Comparison of ENCODE assay signal across 24 cellular contexts in the genomic region with DNA sequence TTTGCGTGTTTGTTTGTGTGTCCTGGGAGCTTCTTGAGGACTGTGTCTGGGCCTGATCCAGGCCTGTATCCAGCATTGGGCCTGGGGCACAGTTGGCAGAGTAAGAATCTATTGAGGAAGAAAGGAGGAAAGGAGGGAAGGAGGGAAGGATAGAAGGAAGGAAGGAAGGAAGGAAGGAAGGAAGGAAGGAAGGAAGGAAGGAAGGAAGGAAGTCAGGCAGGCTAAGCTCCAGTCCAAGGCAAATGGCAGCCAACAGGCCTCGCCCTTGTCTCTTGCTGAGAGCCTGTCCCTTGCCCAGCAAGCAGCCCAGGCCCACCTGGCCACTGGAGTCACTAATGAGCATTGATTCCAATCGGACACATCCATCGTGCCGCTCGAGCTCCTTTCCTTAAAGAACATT.
"Had no signal": no experiment of that assay in that cellular context is flagged by ENCODE, and none has a peak within 500 bp of the region (broad histone marks: within the 10 kb centered on the region; RNA-seq: fewer than 3 reads in every experiment).

No MANE protein-coding gene starts in this region.

- H3K4me3 Mint-ChIP-seq: activated CD4-positive, alpha-beta T cell treated with anti-CD3 and anti-CD28 coated beads for 36 hours; activated CD8-positive, alpha-beta T cell treated with anti-CD3 and anti-CD28 coated beads, Interleukin-2, amount 10 ng/mL, durations not matched to agents 7 days and 5 days; activated naive CD8-positive, alpha-beta T cell; brain; IgD-negative memory B cell had no signal

- H3K9me3 ChIP-seq: SK-N-SH had no signal

- H3K4me1 Mint-ChIP-seq: activated CD4-positive, alpha-beta T cell treated with anti-CD3 and anti-CD28 coated beads for 36 hours; brain had no signal

- H3K27ac Mint-ChIP-seq: activated CD4-positive, alpha-beta T cell treated with anti-CD3 and anti-CD28 coated beads for 36 hours; activated CD8-positive, alpha-beta T cell treated with anti-CD3 and anti-CD28 coated beads, Interleukin-2, amount 10 ng/mL, durations not matched to agents 7 days and 5 days; activated naive CD8-positive, alpha-beta T cell; IgD-negative memory B cell had no signal

- DNase-seq: activated CD4-positive, alpha-beta T cell treated with anti-CD3 and anti-CD28 coated beads for 36 hours; activated CD4-positive, alpha-beta T cell treated with anti-CD3 and anti-CD28 coated beads, Interleukin-2, amount 50 U/mL, for 4 hours; activated CD8-positive, alpha-beta memory T cell treated with anti-CD3 and anti-CD28 coated beads, Interleukin-2, amount 50 U/mL, for 48 hours; activated CD8-positive, alpha-beta T cell treated with anti-CD3 and anti-CD28 coated beads, Interleukin-2, amount 10 ng/mL, durations not matched to agents 7 days and 5 days; activated effector memory CD4-positive, alpha-beta T cell treated with Interleukin-2 at 50 U/mL for 16 hours; activated naive CD4-positive, alpha-beta T cell treated with Interleukin-2 at 50 U/mL for 16 hours; activated T-cell treated with anti-CD3 and anti-CD28 coated beads, Interleukin-2, amount 50 U/mL, for 1 hour; amygdala; NCI-H1092 treated with DMSO at 0.1 percent for 48 hours; NCI-H1417 treated with DMSO at 0.1 percent for 48 hours; NCI-H1694; NCI-H2029; NCI-H2107; NCI-H345; NCI-H510A; NCI-H526 treated with DMSO at 0.1 percent for 48 hours; NCI-H82; SK-N-SH; T-helper 1 cell had no signal

- H3K27ac ChIP-seq: KMS-11, VCaP had no signal

- H3K36me3 Mint-ChIP-seq: brain had no signal

- H3K27me3 Mint-ChIP-seq: activated CD4-positive, alpha-beta T cell treated with anti-CD3 and anti-CD28 coated beads for 36 hours; activated naive CD8-positive, alpha-beta T cell; IgD-negative memory B cell had no signal

- ATAC-seq: activated CD4-positive, alpha-beta T cell treated with anti-CD3 and anti-CD28 coated beads for 36 hours; activated CD8-positive, alpha-beta T cell treated with anti-CD3 and anti-CD28 coated beads, Interleukin-2, amount 10 ng/mL, durations not matched to agents 7 days and 5 days had no signal
